In genomic region chr6:31834704-31835375, GRCh38 we compare ENCODE assay signal across 8 cellular contexts. TPM values are rescaled to one million over a fixed set of nuclear protein-coding genes. Genes with fewer than 3 reads are reported as not detected.
DNase-seq lines count a peak whose midpoint lies in the region; ATAC-seq and TF ChIP-seq lines count a peak whose summit lies in the region.

No MANE protein-coding gene starts in this region.

- DNase-seq in D341Med (ENCODE audit: low spot score) (peak; percentile 83), HFF-Myc (ENCODE audit: extremely low read depth, low read depth) (no peak), NCI-H446 (lab: John Stamatoyannopoulos, UW) (peak; percentile 86 to 91), dorsolateral prefrontal cortex (peak; percentile 65 to 87 (median 81)), lower leg skin (ENCODE audit: low spot score in 2 of 2) (peak in 1 of 2 donors; percentile 96)
- DNase-seq in activated CD4-positive, alpha-beta T cell treated with anti-CD3 and anti-CD28 coated beads, Interleukin-2, amount 50 U/mL, for 24 hours (ENCODE audit: low read depth in 1 of 2, low spot score in 1 of 2) = peak; percentile 80 to 82
- DNase-seq in stimulated activated CD4-positive, alpha-beta T cell treated with anti-CD3 and anti-CD28 coated beads, Interleukin-4, amount 100 ng/mL, for 24 hours = peak; percentile 86

- WGBS in lower leg skin, 2 donors = 1% methylated on average over 24 to 37 of the region's 37 CpGs

- ATAC-seq in GM19455 (IDR thresholded peaks at IDR 0.05; ENCODE audit: unreplicated experiment) = no peak

- no peak for TF ChIP-seq CTCF in HFF-Myc (IDR thresholded peaks at IDR 0.05; ENCODE audit: low read depth, low read length, missing control alignments)
- peak in 21 of 56 donors; percentile 0 to 48 (median 23) for TF ChIP-seq CTCF in dorsolateral prefrontal cortex (IDR thresholded peaks at IDR 0.05 in 54 of 56, conservative IDR thresholded peaks at IDR 0.05 in 2 of 56; ENCODE audit: low read depth in 1 of 56, partially characterized antibody in 56 of 56)
- TF ChIP-seq CTCF in lower leg skin (IDR thresholded peaks at IDR 0.05) = no peak

- TF ChIP-seq POLR2A in lower leg skin (IDR thresholded peaks at IDR 0.05) = peak in 1 of 2 donors; percentile 23

- H3K27ac ChIP-seq in dorsolateral prefrontal cortex = peak overlapping the region; percentile 79 to 99 (median 97)

- intact Hi-C loops in dorsolateral prefrontal cortex (cut with DNase I) = loop anchor here in 1 of 2 donors (1.0 to 10.0 kb wide), 4 partner anchors 27 to 290 kb away; partner anchors contain the start of genes ATP6V1G2, DDX39B, LY6G5C and NEU1
- intact Hi-C loops in lower leg skin (cut with DNase I; ENCODE audit: low total_unique reads) = no loop called here

- H3K4me3 ChIP-seq in HFF-Myc (replicated peaks; ENCODE audit: low read depth, low read length) = peak overlapping the region; percentile 72
- H3K4me3 ChIP-seq in dorsolateral prefrontal cortex = peak overlapping the region; percentile 72 to 100 (median 94)
- H3K4me3 ChIP-seq in lower leg skin (ENCODE audit: low read depth, poor library complexity, severe bottlenecking) = peak overlapping the region; percentile 98

- H3K27me3 ChIP-seq in dorsolateral prefrontal cortex = no peaks in the 10 kb centered on the region

RNA-seq across cellular contexts. Expression of gene HSPA1B, which starts 7.3 kb away (rescaled TPM):
- total RNA-seq in dorsolateral prefrontal cortex = 1,000 to 10,000 TPM in 12 of 120 experiments, 100 to 1,000 TPM in 108; 119 to 3,588 (median 260) TPM
- total RNA-seq in lower leg skin = 100 to 1,000 TPM; 378 to 549 (median 420) TPM

RNA-seq across cellular contexts. Expression of gene HSPA1A, which starts 19.5 kb away (rescaled TPM):
- 1,000 to 10,000 TPM in 12 of 120 experiments, 100 to 1,000 TPM in 96, 10 to 100 TPM in 12; 73.4 to 4,082 (median 220) TPM for total RNA-seq in dorsolateral prefrontal cortex
- total RNA-seq in lower leg skin = 100 to 1,000 TPM; 237 to 342 (median 321) TPM

RNA-seq across cellular contexts. Expression of gene HSPA1L, which starts 19.8 kb away (rescaled TPM):
- total RNA-seq in dorsolateral prefrontal cortex (10 to 100 TPM in 3 of 120 experiments, 1 to 10 TPM in 117; 3.0 to 12.0 (median 5.5) TPM), lower leg skin (1 to 10 TPM; 1.3 to 2.3 (median 1.8) TPM)

RNA-seq across cellular contexts. Expression of gene NEU1, which starts 27.8 kb away (rescaled TPM):
- total RNA-seq in dorsolateral prefrontal cortex (10 to 100 TPM; 16.0 to 38.4 (median 27.6) TPM), lower leg skin (10 to 100 TPM; 29.1 to 47.6 (median 39.6) TPM)

RNA-seq across cellular contexts. Expression of gene LSM2, which starts 28.1 kb away (rescaled TPM):
- total RNA-seq in dorsolateral prefrontal cortex (10 to 100 TPM; 14.4 to 37.9 (median 25.8) TPM), lower leg skin (10 to 100 TPM; 24.7 to 34.5 (median 28.7) TPM)
